22 cellular contexts compared by ENCODE assay signal in the genomic region with DNA sequence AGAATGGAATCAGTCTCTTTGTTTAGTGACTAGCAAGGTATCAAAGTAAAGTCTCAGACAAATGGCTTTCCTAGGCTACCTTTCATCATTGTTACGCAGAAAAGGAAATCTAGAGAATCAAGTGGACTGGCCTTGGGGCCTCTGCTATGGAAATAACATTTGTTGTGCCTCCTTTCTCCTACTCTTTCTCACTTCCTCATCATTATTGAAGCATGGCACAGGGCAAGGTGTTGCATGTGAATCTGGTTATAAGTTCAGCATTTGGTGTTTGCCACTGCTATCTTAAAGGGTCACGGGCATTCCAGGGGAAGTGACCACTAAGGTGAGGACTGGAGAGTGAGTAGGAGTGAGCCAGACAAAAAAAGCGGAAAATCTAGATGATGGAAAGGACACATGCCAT. TPM values are rescaled to one million over a fixed set of nuclear protein-coding genes. Genes with fewer than 3 reads are reported as not detected.
DNase-seq lines count a peak whose midpoint lies in the region; ATAC-seq, FAIRE-seq and TF ChIP-seq lines count a peak whose summit lies in the region.
"Had no signal": no experiment of that assay in that cellular context is flagged by ENCODE, and none has a peak within 500 bp of the region (broad histone marks: within the 10 kb centered on the region; RNA-seq: fewer than 3 reads in every experiment).

No MANE protein-coding gene starts in this region.

- POLR2A ChIA-PET in GM12878 (lab: Charles Lee) (no interaction called here), Caco-2 (lab: Charles Lee) (no interaction called here)
- POLR2A ChIA-PET in activated CD4-positive, alpha-beta memory T cell treated with anti-CD3 and anti-CD28 coated beads for 36 hours (lab: Charles Lee): no interaction called here

- RAD21 ChIA-PET in GM12878 (lab: Charles Lee; ENCODE audit: unreplicated experiment): no interaction called here

- peaks cover 11% of the 10 kb centered on the region for H3K27me3 Mint-ChIP-seq in activated CD4-positive, alpha-beta memory T cell treated with anti-CD3 and anti-CD28 coated beads for 36 hours
- H3K27me3 Mint-ChIP-seq in Caco-2 (ENCODE audit: insufficient read depth, unreplicated experiment): no peaks in the 10 kb centered on the region

- dilution Hi-C loops in mammary epithelial cell (cut with HindIII; ENCODE audit: low sequenced_read_pairs): no loop called here

- H3K27ac ChIP-seq in GM12878 (ENCODE audit: control insufficient read depth, insufficient read depth) (no peak overlapping the region), mammary epithelial cell (ENCODE audit: insufficient read depth, low read depth, low read length) (no peak overlapping the region)
- H3K27ac ChIP-seq: BLaER1 treated with 17β-estradiol and CSF1 and Interleukin-3, amounts not matched to agents 10 nM and 100 nM had no signal

- no peak overlapping the region for H3K4me3 ChIP-seq in GM12878
- no peak overlapping the region for H3K4me3 ChIP-seq in mammary epithelial cell (replicated peaks in 1 of 3; ENCODE audit: insufficient read depth in 1 of 3, low read depth in 2 of 3, low read length in 3 of 3)
- H3K4me3 ChIP-seq in Caco-2 (ENCODE audit: low read depth, low read length): no peak overlapping the region
- H3K4me3 ChIP-seq: BLaER1 treated with 17β-estradiol and CSF1 and Interleukin-3, amounts not matched to agents 10 nM and 100 nM; GM23338; K562 had no signal

- H3K4me1 ChIP-seq in GM12878 (ENCODE audit: control insufficient read depth, insufficient read depth, low read length) (no peaks in the 10 kb centered on the region), mammary epithelial cell (ENCODE audit: insufficient read depth, low read length) (no peaks in the 10 kb centered on the region), Caco-2 (peaks cover 14% of the 10 kb centered on the region)

- no peak for TF ChIP-seq POLR2A in GM12878 (IDR thresholded peaks at IDR 0.05; ENCODE audit: low read depth, low read length)

- peak; percentile 41 for FAIRE-seq in GM12878 (lab: Jason Lieb, UNC)
- FAIRE-seq: D721Med, G401.6, GM18507, H54, HTR-8/SVneo, K562 had no signal

- H3K4me2 ChIP-seq in GM12878 (ENCODE audit: control insufficient read depth, insufficient read depth) (no peak overlapping the region), mammary epithelial cell (ENCODE audit: insufficient read depth, low read depth, low read length) (no peak overlapping the region)
- H3K4me2 ChIP-seq: BLaER1 treated with 17β-estradiol and CSF1 and Interleukin-3, amounts not matched to agents 10 nM and 100 nM; GM23338 had no signal

- no peaks in the 10 kb centered on the region for H3K27me3 ChIP-seq in GM12878 (replicated peaks in 1 of 2; ENCODE audit: control insufficient read depth in 2 of 2, insufficient read depth in 2 of 2, low read length in 1 of 2)
- peaks cover 4% of the 10 kb centered on the region for H3K27me3 ChIP-seq in mammary epithelial cell (ENCODE audit: insufficient read depth, low read length)
- H3K27me3 ChIP-seq in Caco-2 (replicated peaks; ENCODE audit: control insufficient read depth, insufficient read depth, low read length): no peaks in the 10 kb centered on the region
- H3K27me3 ChIP-seq: BLaER1 treated with 17β-estradiol and CSF1 and Interleukin-3, amounts not matched to agents 10 nM and 100 nM had no signal

- H3K9me3 Mint-ChIP-seq in activated CD4-positive, alpha-beta memory T cell treated with anti-CD3 and anti-CD28 coated beads for 36 hours: no peaks in the 10 kb centered on the region
- H3K9me3 Mint-ChIP-seq in Caco-2 (ENCODE audit: unreplicated experiment): no peaks in the 10 kb centered on the region
- H3K9me3 Mint-ChIP-seq: CD8-positive, alpha-beta memory T cell; GM23338; HFFc6 had no signal

- no peak for TF ChIP-seq RAD21 in GM12878 (IDR thresholded peaks at IDR 0.05; ENCODE audit: insufficient read depth, low read depth, low read length)

- H3K9ac ChIP-seq in GM12878 (ENCODE audit: control insufficient read depth, insufficient read depth, low read length): no peak overlapping the region
- H3K9ac ChIP-seq in mammary epithelial cell (ENCODE audit: insufficient read depth, low read length): no peak overlapping the region
- H3K9ac ChIP-seq: BLaER1 treated with 17β-estradiol and CSF1 and Interleukin-3, amounts not matched to agents 10 nM and 100 nM had no signal

- BruUV-seq in GM12878 (replicated peaks; lab: Mats Ljungman, UMichigan) (no TSS peak), mammary epithelial cell (replicated peaks; lab: Mats Ljungman, UMichigan) (no TSS peak), Caco-2 (replicated peaks; lab: Mats Ljungman, UMichigan) (no TSS peak)

- intact Hi-C loops in GM12878 (cut with micrococcal nuclease; ENCODE audit: unreplicated experiment) (no loop called here), mammary epithelial cell (cut with micrococcal nuclease) (no loop called here), Caco-2 (cut with micrococcal nuclease; ENCODE audit: unreplicated experiment) (no loop called here)
- intact Hi-C loops in activated CD4-positive, alpha-beta memory T cell treated with anti-CD3 and anti-CD28 coated beads for 36 hours (cut with micrococcal nuclease): no loop called here

- SMC1A ChIA-PET in GM12878 (lab: Charles Lee; ENCODE audit: uncharacterized antibody, unreplicated experiment): no interaction called here

- WGBS in GM12878 (ENCODE audit: insufficient coverage, insufficient replicate concordance, low lambda C conversion rate, missing lambda C conversion rate): 19% methylated on average over 3 of the region's 3 CpGs
- WGBS in mammary epithelial cell (ENCODE audit: low coverage, missing lambda C conversion rate): 75% methylated on average over 3 of the region's 3 CpGs

- TF ChIP-seq CTCF in GM12878 (IDR thresholded peaks at IDR 0.05 in 2 of 3, conservative IDR thresholded peaks at IDR 0.05 in 1 of 3; ENCODE audit: control insufficient read depth in 2 of 3, extremely low read depth in 1 of 3, insufficient read depth in 1 of 3, low read depth in 3 of 3, low read length in 3 of 3): no peak
- TF ChIP-seq CTCF in mammary epithelial cell (conservative IDR thresholded peaks at IDR 0.05 in 1 of 2, IDR thresholded peaks at IDR 0.05 in 1 of 2; ENCODE audit: extremely low read depth in 1 of 2, insufficient read depth in 1 of 2, low read depth in 1 of 2, low read length in 2 of 2): no peak
- TF ChIP-seq CTCF in Caco-2 (IDR thresholded peaks at IDR 0.05; ENCODE audit: insufficient read depth in 1 of 2, low read depth in 1 of 2, low read length in 1 of 2, severe bottlenecking in 1 of 2, unreplicated experiment in 1 of 2): no peak

- H3K79me2 ChIP-seq in GM12878 (ENCODE audit: control insufficient read depth, insufficient read depth, low read length) (no peaks in the 10 kb centered on the region), mammary epithelial cell (ENCODE audit: insufficient read depth, low read length) (no peaks in the 10 kb centered on the region)

- H3K27ac Mint-ChIP-seq in activated CD4-positive, alpha-beta memory T cell treated with anti-CD3 and anti-CD28 coated beads for 36 hours: no peak overlapping the region
- H3K27ac Mint-ChIP-seq in Caco-2 (ENCODE audit: unreplicated experiment): no peak overlapping the region
- H3K27ac Mint-ChIP-seq: CD4-positive, CD25-positive, alpha-beta regulatory T cell; GM23338; HFFc6 had no signal

- H3K4me1 Mint-ChIP-seq in activated CD4-positive, alpha-beta memory T cell treated with anti-CD3 and anti-CD28 coated beads for 36 hours (ENCODE audit: low read depth): no peaks in the 10 kb centered on the region
- peaks cover 14% of the 10 kb centered on the region for H3K4me1 Mint-ChIP-seq in Caco-2 (ENCODE audit: low read depth, unreplicated experiment)
- H3K4me1 Mint-ChIP-seq: CD4-positive, CD25-positive, alpha-beta regulatory T cell; CD8-positive, alpha-beta memory T cell had no signal

- no peak overlapping the region for H3K4me3 Mint-ChIP-seq in activated CD4-positive, alpha-beta memory T cell treated with anti-CD3 and anti-CD28 coated beads for 36 hours
- no peak overlapping the region for H3K4me3 Mint-ChIP-seq in Caco-2 (ENCODE audit: unreplicated experiment)
- H3K4me3 Mint-ChIP-seq: CD4-positive, CD25-positive, alpha-beta regulatory T cell; CD8-positive, alpha-beta memory T cell; GM23338; HFFc6 had no signal

- H3K36me3 ChIP-seq in GM12878 (ENCODE audit: control insufficient read depth in 2 of 2, insufficient read depth in 2 of 2, low read length in 1 of 2): no peaks in the 10 kb centered on the region
- H3K36me3 ChIP-seq in mammary epithelial cell (ENCODE audit: insufficient read depth, low read length): no peaks in the 10 kb centered on the region
- no peaks in the 10 kb centered on the region for H3K36me3 ChIP-seq in Caco-2 (ENCODE audit: control insufficient read depth, insufficient read depth, low read length)
- H3K36me3 ChIP-seq: BLaER1 treated with 17β-estradiol and CSF1 and Interleukin-3, amounts not matched to agents 10 nM and 100 nM had no signal

- in situ Hi-C loops in GM12878 (cut with MboI) (no loop called here), mammary epithelial cell (cut with MboI; ENCODE audit: low sequenced_read_pairs in 2 of 2) (loop anchor here in 1 of 2 donors (25.0 kb wide), 1 partner anchor 93 kb away; a partner anchor contains a TSS)

- H2AFZ ChIP-seq in GM12878 (ENCODE audit: control insufficient read depth, low read depth, low read length): no peak overlapping the region
- no peak overlapping the region for H2AFZ ChIP-seq in mammary epithelial cell (ENCODE audit: low read depth, low read length)
- H2AFZ ChIP-seq: GM23338 had no signal

- H3K36me3 Mint-ChIP-seq in activated CD4-positive, alpha-beta memory T cell treated with anti-CD3 and anti-CD28 coated beads for 36 hours: no peaks in the 10 kb centered on the region
- peaks cover 11% of the 10 kb centered on the region for H3K36me3 Mint-ChIP-seq in Caco-2 (ENCODE audit: insufficient read depth, unreplicated experiment)
- H3K36me3 Mint-ChIP-seq: CD4-positive, CD25-positive, alpha-beta regulatory T cell; CD8-positive, alpha-beta memory T cell had no signal

- TF ChIP-seq EP300 in GM12878 (IDR thresholded peaks at IDR 0.05; ENCODE audit: borderline replicate concordance in 1 of 2, control insufficient read depth in 1 of 2, low read depth in 2 of 2, low read length in 2 of 2): no peak

- CTCF ChIA-PET in GM12878 (lab: Yijun Ruan, JAX): interaction anchor here (2.3 kb wide), 1 partner anchor 64 kb away, joined by 12 read pairs; no protein-coding TSS in a partner anchor
- CTCF ChIA-PET in activated CD4-positive, alpha-beta memory T cell treated with anti-CD3 and anti-CD28 coated beads for 36 hours (lab: Charles Lee): no interaction called here
- CTCF ChIA-PET in mammary epithelial cell (lab: Charles Lee; ENCODE audit: low non-redundant PET): no interaction called here
- CTCF ChIA-PET in Caco-2 (lab: Charles Lee): no interaction called here

- peak; percentile 55 for DNase-seq in CD1c-positive myeloid dendritic cell (ENCODE audit: extremely low spot score)
- no peak for DNase-seq in GM12878 (ENCODE audit: low read depth, low spot score)
- no peak for DNase-seq in activated CD4-positive, alpha-beta memory T cell treated with anti-CD3 and anti-CD28 coated beads for 36 hours
- no peak for DNase-seq in NCI-H526 (lab: John Stamatoyannopoulos, UW)
- DNase-seq in mammary epithelial cell: no peak
- no peak for DNase-seq in Caco-2
- DNase-seq: 8988T; CD4-positive, CD25-positive, alpha-beta regulatory T cell; CD8-positive, alpha-beta memory T cell; COR-L47; HFFc6; IMR-90 had no signal

- H3K9me3 ChIP-seq in GM12878 (replicated peaks; ENCODE audit: control insufficient read depth, insufficient read depth, low read length) (no peaks in the 10 kb centered on the region), mammary epithelial cell (replicated peaks; ENCODE audit: insufficient read depth, low read length) (no peaks in the 10 kb centered on the region), Caco-2 (no peaks in the 10 kb centered on the region; the same call in 1 of the 2 replicates)

- ATAC-seq in GM18502 (IDR thresholded peaks at IDR 0.05; ENCODE audit: poor library complexity, unreplicated experiment) (peak; percentile 43), GM12878 (peak; percentile 38)
- ATAC-seq: GM23338, HCT116, K562 had no signal

- H4K20me1 ChIP-seq in GM12878 (ENCODE audit: control insufficient read depth, insufficient read depth) (no peaks in the 10 kb centered on the region), mammary epithelial cell (ENCODE audit: insufficient read depth, low read length) (no peaks in the 10 kb centered on the region)
- H4K20me1 ChIP-seq: BLaER1 treated with 17β-estradiol and CSF1 and Interleukin-3, amounts not matched to agents 10 nM and 100 nM had no signal

RNA-seq across cellular contexts. Expression of a gene that starts 54.9 kb away (rescaled TPM):
- total RNA-seq in GM12878 (2013; cell fraction: nucleolus; rRNA removed): not detected in 2 replicates
- total RNA-seq in GM12878 (2014; rRNA removed): not detected in 2 replicates
- not detected in 2 replicates for total RNA-seq in GM12878 (2014; rRNA removed; fragmentation: Illumina TruSeq; extraction: Trizol)
- total RNA-seq in GM12878 (2021): not detected in 2 replicates
- not detected for polyA plus RNA-seq in GM12878 (2011; ENCODE audit: low read depth)
- polyA plus RNA-seq in GM12878 (2011; rRNA removed): not detected in 2 replicates
- polyA plus RNA-seq in GM12878 (2011; cell fraction: cytosol; rRNA removed): not detected in 2 replicates
- not detected in 2 replicates for polyA plus RNA-seq in GM12878 (2011; cell fraction: nucleus; rRNA removed)
- not detected in 2 replicates for polyA plus RNA-seq in GM12878 (2012)
- not detected in 2 replicates for polyA plus RNA-seq in GM12878 (2014; fragmentation: Illumina TruSeq; extraction: Trizol)
- not detected for polyA plus RNA-seq in GM12878 (2014; fragmentation: Nextera tagmentation; extraction: Ambion mirVana)
- polyA plus RNA-seq in GM12878 (2014; rRNA removed): not detected in 2 replicates
- polyA plus RNA-seq in GM12878 (2016; fragmentation: Nextera tagmentation; extraction: Ambion mirVana): not detected
- polyA minus RNA-seq in GM12878 (2011; rRNA and poly(A)+ RNA removed): not detected in 2 replicates
- not detected in 2 replicates for polyA minus RNA-seq in GM12878 (2011; cell fraction: cytosol; rRNA and poly(A)+ RNA removed)
- not detected in 2 replicates for polyA minus RNA-seq in GM12878 (2011; cell fraction: nucleus; rRNA and poly(A)+ RNA removed)
- total RNA-seq in activated CD4-positive, alpha-beta memory T cell treated with anti-CD3 and anti-CD28 coated beads for 36 hours: not detected
- total RNA-seq in mammary epithelial cell: 1 to 10 TPM in 1 of 2 donors, under 1 TPM in 1; 0.50 to 1.1 TPM
- polyA plus RNA-seq in mammary epithelial cell: 0.53 TPM
- polyA minus RNA-seq in mammary epithelial cell: not detected
- 1.5 and 4.0 TPM in 2 replicates for total RNA-seq in Caco-2 (2022)
- total RNA-seq: CD4-positive, CD25-positive, alpha-beta regulatory T cell; CD8-positive, alpha-beta memory T cell; K562 had no signal
- polyA plus RNA-seq: CD4-positive, CD25-positive, alpha-beta regulatory T cell; CD8-positive, alpha-beta memory T cell; K562 had no signal
